In genomic region chr6:5989141-5989723, GRCh38 we compare ENCODE assay signal across 16 cellular contexts. TPM values are rescaled to one million over a fixed set of nuclear protein-coding genes. Genes with fewer than 3 reads are reported as not detected.
A peak's percentile ranks its signal among the peaks of the same experiment; 100 is the strongest.
DNase-seq lines count a peak whose midpoint lies in the region; ATAC-seq and TF ChIP-seq lines count a peak whose summit lies in the region.
"Had no signal": no experiment of that assay in that cellular context is flagged by ENCODE, and none has a peak within 500 bp of the region (broad histone marks: within the 10 kb centered on the region; RNA-seq: fewer than 3 reads in every experiment).

No MANE protein-coding gene starts in this region.

- CTCF ChIA-PET in naive thymus-derived CD4-positive, alpha-beta T cell (lab: Charles Lee) = no interaction called here
- CTCF ChIA-PET in Caco-2 (lab: Charles Lee) = no interaction called here

- H3K36me3 ChIP-seq in naive thymus-derived CD4-positive, alpha-beta T cell (ENCODE audit: control insufficient read depth in 2 of 3, insufficient read depth in 3 of 3, low read length in 3 of 3) = no peaks in the 10 kb centered on the region
- no peaks in the 10 kb centered on the region for H3K36me3 ChIP-seq in Caco-2 (ENCODE audit: control insufficient read depth, insufficient read depth, low read length)
- H3K36me3 ChIP-seq: cardiac muscle cell had no signal

- DNase-seq in GF-D8 (lab: John Stamatoyannopoulos, UW) = peak; percentile 78
- peak; percentile 58 for DNase-seq in NB4 (ENCODE audit: low read depth)
- DNase-seq in cerebellum (ENCODE audit: low spot score) = peak; percentile 9
- no peak for DNase-seq in naive thymus-derived CD4-positive, alpha-beta T cell
- DNase-seq in Caco-2 = no peak
- no peak for DNase-seq in activated T-helper 1 cell treated with anti-CD3 and anti-CD28 coated beads, Interleukin-12 subunit alpha, Interleukin-12 subunit beta, Interleukin-2, Interleukin-4 antibody, amounts not matched to agents 30 ng/mL and 10 ng/mL and 1 ng/mL, durations not matched to agents 14 hours and 24 hours and 36 hours (ENCODE audit: low spot score)
- DNase-seq in GM20000 (ENCODE audit: low spot score) = no peak
- DNase-seq: activated naive CD4-positive, alpha-beta T cell treated with anti-CD3 and anti-CD28 coated beads for 36 hours; CD8-positive, alpha-beta memory T cell; NCI-H1105 treated with DMSO at 0.1 percent for 48 hours; NCI-H446; RPMI8226; T-helper 9 cell had no signal

- POLR2A ChIA-PET in naive thymus-derived CD4-positive, alpha-beta T cell (lab: Charles Lee) = no interaction called here
- POLR2A ChIA-PET in Caco-2 (lab: Charles Lee) = no interaction called here

- peaks cover 4 to 41% (median 21%) of the 10 kb centered on the region in 7 donors for H3K4me1 Mint-ChIP-seq in naive thymus-derived CD4-positive, alpha-beta T cell
- no peaks in the 10 kb centered on the region for H3K4me1 Mint-ChIP-seq in Caco-2 (ENCODE audit: low read depth, unreplicated experiment)
- H3K4me1 Mint-ChIP-seq in activated T-helper 1 cell treated with anti-CD3 and anti-CD28 coated beads, Interleukin-12 subunit alpha, Interleukin-12 subunit beta, Interleukin-2, Interleukin-4 antibody, amounts not matched to agents 30 ng/mL and 10 ng/mL and 1 ng/mL, durations not matched to agents 14 hours and 24 hours and 36 hours (ENCODE audit: low read depth) = peaks cover 41% of the 10 kb centered on the region

- no peak overlapping the region for H3K27ac ChIP-seq in naive thymus-derived CD4-positive, alpha-beta T cell (ENCODE audit: low read depth, low read length)
- H3K27ac ChIP-seq: cardiac muscle cell had no signal

- intact Hi-C loops in naive thymus-derived CD4-positive, alpha-beta T cell (cut with micrococcal nuclease) = no loop called here
- intact Hi-C loops in Caco-2 (cut with micrococcal nuclease; ENCODE audit: unreplicated experiment) = no loop called here
- intact Hi-C loops in activated T-helper 1 cell treated with anti-CD3 and anti-CD28 coated beads, Interleukin-12 subunit alpha, Interleukin-12 subunit beta, Interleukin-2, Interleukin-4 antibody, amounts not matched to agents 30 ng/mL and 10 ng/mL and 1 ng/mL, durations not matched to agents 14 hours and 24 hours and 36 hours (cut with micrococcal nuclease) = loop anchor here (5.0 to 10.0 kb wide), 3 partner anchors 117 to 526 kb away; no protein-coding TSS in a partner anchor

- peaks cover 0 to 12% of the 10 kb centered on the region in 2 donors for H3K4me1 ChIP-seq in naive thymus-derived CD4-positive, alpha-beta T cell (ENCODE audit: control insufficient read depth in 2 of 2, insufficient read depth in 2 of 2, low read length in 2 of 2)
- no peaks in the 10 kb centered on the region for H3K4me1 ChIP-seq in Caco-2

- H3K27me3 ChIP-seq in naive thymus-derived CD4-positive, alpha-beta T cell (ENCODE audit: control insufficient read depth in 2 of 2, insufficient read depth in 2 of 2, low read length in 2 of 2) = peaks cover 6 to 17% of the 10 kb centered on the region in 2 donors
- H3K27me3 ChIP-seq in Caco-2 (replicated peaks; ENCODE audit: control insufficient read depth, insufficient read depth, low read length) = no peaks in the 10 kb centered on the region

- peaks cover 0 to 8% (median 2%) of the 10 kb centered on the region in 11 donors for H3K9me3 Mint-ChIP-seq in naive thymus-derived CD4-positive, alpha-beta T cell
- no peaks in the 10 kb centered on the region for H3K9me3 Mint-ChIP-seq in Caco-2 (ENCODE audit: unreplicated experiment)
- no peaks in the 10 kb centered on the region for H3K9me3 Mint-ChIP-seq in activated T-helper 1 cell treated with anti-CD3 and anti-CD28 coated beads, Interleukin-12 subunit alpha, Interleukin-12 subunit beta, Interleukin-2, Interleukin-4 antibody, amounts not matched to agents 30 ng/mL and 10 ng/mL and 1 ng/mL, durations not matched to agents 14 hours and 24 hours and 36 hours
- H3K9me3 Mint-ChIP-seq: activated naive CD4-positive, alpha-beta T cell treated with anti-CD3 and anti-CD28 coated beads for 36 hours; nephron had no signal

- TF ChIP-seq POLR2A in NB4 (IDR thresholded peaks at IDR 0.05; ENCODE audit: extremely low read depth, insufficient read length) = no peak

- no peak overlapping the region for H3K27ac Mint-ChIP-seq in naive thymus-derived CD4-positive, alpha-beta T cell
- H3K27ac Mint-ChIP-seq in Caco-2 (ENCODE audit: unreplicated experiment) = no peak overlapping the region
- H3K27ac Mint-ChIP-seq in activated T-helper 1 cell treated with anti-CD3 and anti-CD28 coated beads, Interleukin-12 subunit alpha, Interleukin-12 subunit beta, Interleukin-2, Interleukin-4 antibody, amounts not matched to agents 30 ng/mL and 10 ng/mL and 1 ng/mL, durations not matched to agents 14 hours and 24 hours and 36 hours = no peak overlapping the region
- H3K27ac Mint-ChIP-seq: activated naive CD4-positive, alpha-beta T cell treated with anti-CD3 and anti-CD28 coated beads for 36 hours; nephron had no signal

- peaks cover 39 to 51% (median 43%) of the 10 kb centered on the region in 5 donors for H3K27me3 Mint-ChIP-seq in naive thymus-derived CD4-positive, alpha-beta T cell
- H3K27me3 Mint-ChIP-seq in Caco-2 (ENCODE audit: insufficient read depth, unreplicated experiment) = peaks cover 17% of the 10 kb centered on the region
- peaks cover 48% of the 10 kb centered on the region for H3K27me3 Mint-ChIP-seq in activated T-helper 1 cell treated with anti-CD3 and anti-CD28 coated beads, Interleukin-12 subunit alpha, Interleukin-12 subunit beta, Interleukin-2, Interleukin-4 antibody, amounts not matched to agents 30 ng/mL and 10 ng/mL and 1 ng/mL, durations not matched to agents 14 hours and 24 hours and 36 hours (ENCODE audit: insufficient read depth)

- BruUV-seq in Caco-2 (replicated peaks; lab: Mats Ljungman, UMichigan) = no TSS peak

- H3K4me3 ChIP-seq in NB4 (ENCODE audit: low read depth, low read length) = no peak overlapping the region
- no peak overlapping the region for H3K4me3 ChIP-seq in naive thymus-derived CD4-positive, alpha-beta T cell (ENCODE audit: low read length)
- no peak overlapping the region for H3K4me3 ChIP-seq in Caco-2 (ENCODE audit: low read depth, low read length)
- H3K4me3 ChIP-seq: cardiac muscle cell had no signal

- ATAC-seq in naive thymus-derived CD4-positive, alpha-beta T cell = peak; percentile 65
- no peak for ATAC-seq in GM21528 (IDR thresholded peaks at IDR 0.05; ENCODE audit: low FRiP score, unreplicated experiment)

- H3K36me3 Mint-ChIP-seq in naive thymus-derived CD4-positive, alpha-beta T cell = peaks cover 0 to 8% (median 5%) of the 10 kb centered on the region in 5 donors
- H3K36me3 Mint-ChIP-seq in Caco-2 (ENCODE audit: insufficient read depth, unreplicated experiment) = no peaks in the 10 kb centered on the region
- peaks cover 4% of the 10 kb centered on the region for H3K36me3 Mint-ChIP-seq in activated T-helper 1 cell treated with anti-CD3 and anti-CD28 coated beads, Interleukin-12 subunit alpha, Interleukin-12 subunit beta, Interleukin-2, Interleukin-4 antibody, amounts not matched to agents 30 ng/mL and 10 ng/mL and 1 ng/mL, durations not matched to agents 14 hours and 24 hours and 36 hours (ENCODE audit: low read depth)

- TF ChIP-seq CTCF in NB4 (IDR thresholded peaks at IDR 0.05; ENCODE audit: low read depth, low read length) (no peak), Caco-2 (IDR thresholded peaks at IDR 0.05; ENCODE audit: insufficient read depth in 1 of 2, low read depth in 1 of 2, low read length in 1 of 2, severe bottlenecking in 1 of 2, unreplicated experiment in 1 of 2) (no peak), GM20000 (IDR thresholded peaks at IDR 0.05; ENCODE audit: extremely low read depth, missing control alignments) (no peak)

- H3K4me3 Mint-ChIP-seq in naive thymus-derived CD4-positive, alpha-beta T cell = no peak overlapping the region
- H3K4me3 Mint-ChIP-seq in Caco-2 (ENCODE audit: unreplicated experiment) = no peak overlapping the region
- H3K4me3 Mint-ChIP-seq in activated T-helper 1 cell treated with anti-CD3 and anti-CD28 coated beads, Interleukin-12 subunit alpha, Interleukin-12 subunit beta, Interleukin-2, Interleukin-4 antibody, amounts not matched to agents 30 ng/mL and 10 ng/mL and 1 ng/mL, durations not matched to agents 14 hours and 24 hours and 36 hours = no peak overlapping the region
- H3K4me3 Mint-ChIP-seq: activated naive CD4-positive, alpha-beta T cell treated with anti-CD3 and anti-CD28 coated beads for 36 hours; CD8-positive, alpha-beta memory T cell; nephron had no signal

- H3K9me3 ChIP-seq in naive thymus-derived CD4-positive, alpha-beta T cell (ENCODE audit: control insufficient read depth in 2 of 3, low read length in 3 of 3) = no peaks in the 10 kb centered on the region
- no peaks in the 10 kb centered on the region for H3K9me3 ChIP-seq in Caco-2

RNA-seq across cellular contexts. Expression of gene NRN1, which starts 17.5 kb away (rescaled TPM):
- total RNA-seq in cerebellum (55.1 TPM), Caco-2 (2022) (not detected in 2 replicates)
- 1 to 10 TPM in 2 of 5 experiments, under 1 TPM in 2, not detected in 1; 0.19 to 9.1 (median 0.70) TPM for total RNA-seq in naive thymus-derived CD4-positive, alpha-beta T cell
- polyA plus RNA-seq in naive thymus-derived CD4-positive, alpha-beta T cell = under 1 TPM in 1 of 2 donors, not detected in 1; 0.34 TPM
- total RNA-seq in activated T-helper 1 cell treated with anti-CD3 and anti-CD28 coated beads, Interleukin-12 subunit alpha, Interleukin-12 subunit beta, Interleukin-2, Interleukin-4 antibody, amounts not matched to agents 30 ng/mL and 10 ng/mL and 1 ng/mL, durations not matched to agents 14 hours and 24 hours and 36 hours = 2.8 and 3.0 TPM in 2 replicates

Comparison
In these comparisons a context has a peak if more than half of its experiments do, and no peak if none do; other contexts are left out.
1. DNase-seq: peak in GF-D8 (single experiment), NB4 (single experiment) and cerebellum (single experiment); none in naive thymus-derived CD4-positive, alpha-beta T cell (0 of 9), Caco-2 (0 of 2), activated T-helper 1 cell treated with anti-CD3 and anti-CD28 coated beads, Interleukin-12 subunit alpha, Interleukin-12 subunit beta, Interleukin-2, Interleukin-4 antibody, amounts not matched to agents 30 ng/mL and 10 ng/mL and 1 ng/mL, durations not matched to agents 14 hours and 24 hours and 36 hours (single experiment) and GM20000 (single experiment).